In the genomic region with DNA sequence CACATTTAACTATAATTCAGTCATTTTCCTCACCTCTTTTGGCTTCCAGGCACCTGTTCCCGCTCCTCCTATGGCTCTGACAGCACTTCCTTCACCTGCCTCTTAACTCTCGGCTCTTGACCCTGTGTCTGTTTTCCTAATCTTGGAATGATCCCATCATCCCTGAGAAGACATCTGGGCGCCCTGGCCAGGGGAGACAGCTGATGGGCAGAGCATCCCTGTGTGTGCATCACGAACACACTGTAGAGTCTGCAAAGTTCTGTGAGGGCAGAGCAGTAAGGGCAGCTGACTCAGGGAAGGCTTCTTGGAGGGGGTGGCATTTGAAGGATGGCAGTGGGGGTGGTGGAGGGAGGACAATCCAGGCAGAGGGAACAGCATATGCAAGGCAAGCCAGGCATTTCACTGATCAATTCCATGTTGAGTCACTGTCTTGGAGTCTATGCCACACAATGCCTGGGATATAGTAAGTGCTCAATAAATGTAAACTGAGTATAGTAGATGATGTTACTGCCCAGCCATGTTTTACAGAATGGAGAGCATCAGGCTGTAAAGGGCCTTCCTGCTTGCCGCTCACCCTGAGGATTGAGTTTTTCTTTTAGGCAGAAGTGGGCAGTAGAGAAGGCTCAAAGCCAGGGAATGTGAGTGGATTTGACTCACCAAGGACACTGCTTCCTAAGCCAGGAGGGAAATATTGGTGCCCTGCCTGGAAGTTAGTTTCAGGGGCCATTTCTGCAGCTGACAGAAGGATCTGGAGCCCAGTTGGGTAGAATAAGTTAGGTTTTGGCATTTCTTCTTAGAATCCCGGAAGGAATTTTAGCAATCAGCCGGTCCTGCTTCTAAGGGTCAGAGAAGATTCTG, we compare ENCODE assay signal across 22 cellular contexts.
"Had no signal": no experiment of that assay in that cellular context is flagged by ENCODE, and none has a peak within 500 bp of the region (broad histone marks: within the 10 kb centered on the region; RNA-seq: fewer than 3 reads in every experiment).

No MANE protein-coding gene starts in this region.

- H3K36me3 Mint-ChIP-seq: activated naive CD4-positive, alpha-beta T cell treated with anti-CD3 and anti-CD28 coated beads, Interleukin-2, amount 50 U/mL, for 72 hours; stimulated activated memory B cell treated with anti-CD40 and anti-IgM and Interleukin-4, amounts not matched to agents 10 μg/mL and 1 μg/mL and 100 μg/mL, for 72 hours had no signal

- H3K27ac Mint-ChIP-seq: activated naive CD4-positive, alpha-beta T cell treated with anti-CD3 and anti-CD28 coated beads, Interleukin-2, amount 50 U/mL, for 72 hours; activated T-helper 1 cell treated with anti-CD3 and anti-CD28 coated beads, Interleukin-12 subunit alpha, Interleukin-12 subunit beta, Interleukin-2, Interleukin-4 antibody, amounts not matched to agents 30 ng/mL and 10 ng/mL and 1 ng/mL, durations not matched to agents 14 hours and 24 hours and 36 hours; dendritic cell treated with granulocyte-macrophage colony-stimulating factor and Interleukin-4, amounts not matched to agents 40 ng/mL and 50 ng/mL, for 4 days; stimulated activated memory B cell treated with anti-CD40 and anti-IgM and Interleukin-4, amounts not matched to agents 10 μg/mL and 1 μg/mL and 100 μg/mL, for 72 hours; type B pancreatic cell had no signal

- H3K9me3 ChIP-seq: pancreas, sigmoid colon, spleen, testis had no signal

- H3K4me1 ChIP-seq: pancreas, sigmoid colon, testis had no signal

- H3K27ac ChIP-seq: cardiac muscle cell, pancreas, sigmoid colon, spleen, testis, VCaP had no signal

- H3K9me3 Mint-ChIP-seq: activated naive CD4-positive, alpha-beta T cell treated with anti-CD3 and anti-CD28 coated beads, Interleukin-2, amount 50 U/mL, for 72 hours; activated T-helper 1 cell treated with anti-CD3 and anti-CD28 coated beads, Interleukin-12 subunit alpha, Interleukin-12 subunit beta, Interleukin-2, Interleukin-4 antibody, amounts not matched to agents 30 ng/mL and 10 ng/mL and 1 ng/mL, durations not matched to agents 14 hours and 24 hours and 36 hours; dendritic cell treated with granulocyte-macrophage colony-stimulating factor and Interleukin-4, amounts not matched to agents 40 ng/mL and 50 ng/mL, for 4 days; neural crest cell; stimulated activated memory B cell treated with anti-CD40 and anti-IgM and Interleukin-4, amounts not matched to agents 10 μg/mL and 1 μg/mL and 100 μg/mL, for 72 hours; type B pancreatic cell had no signal

- H3K36me3 ChIP-seq: cardiac muscle cell, sigmoid colon had no signal

- H3K4me3 Mint-ChIP-seq: activated T-helper 1 cell treated with anti-CD3 and anti-CD28 coated beads, Interleukin-12 subunit alpha, Interleukin-12 subunit beta, Interleukin-2, Interleukin-4 antibody, amounts not matched to agents 30 ng/mL and 10 ng/mL and 1 ng/mL, durations not matched to agents 14 hours and 24 hours and 36 hours; dendritic cell treated with granulocyte-macrophage colony-stimulating factor and Interleukin-4, amounts not matched to agents 40 ng/mL and 50 ng/mL, for 4 days; neural crest cell; stimulated activated memory B cell treated with anti-CD40 and anti-IgM and Interleukin-4, amounts not matched to agents 10 μg/mL and 1 μg/mL and 100 μg/mL, for 72 hours; type B pancreatic cell had no signal

- ATAC-seq: activated naive CD4-positive, alpha-beta T cell treated with anti-CD3 and anti-CD28 coated beads, Interleukin-2, amount 50 U/mL, for 72 hours; esophagus mucosa; left lobe of liver; pancreas; stimulated activated memory B cell treated with anti-CD40 and anti-IgM and Interleukin-4, amounts not matched to agents 10 μg/mL and 1 μg/mL and 100 μg/mL, for 72 hours had no signal

- DNase-seq: activated CD4-positive, alpha-beta T cell treated with anti-CD3 and anti-CD28 coated beads for 1 hour; activated gamma-delta T cell treated with Interleukin-2 at 50 U/mL for 16 hours; amniotic stem cell; effector CD8-positive, alpha-beta T cell; foreskin melanocyte; glutamatergic neuron; kidney; pancreas; sigmoid colon; spleen; stimulated activated CD4-positive, alpha-beta T cell treated with anti-CD3 and anti-CD28 coated beads, Interleukin-4, amount 100 ng/mL, for 4 hours; testis had no signal

- FAIRE-seq: kidney, pancreas had no signal

- H3K4me3 ChIP-seq: cardiac muscle cell, pancreas, sigmoid colon, spleen, testis had no signal

- H3K27me3 ChIP-seq: pancreas, testis had no signal
